8 cellular contexts compared by ENCODE assay signal in genomic region chr15:75448171-75448570, GRCh38. TPM values are rescaled to one million over a fixed set of nuclear protein-coding genes. Genes with fewer than 3 reads are reported as not detected.
DNase-seq lines count a peak whose midpoint lies in the region; ATAC-seq and TF ChIP-seq lines count a peak whose summit lies in the region.
"Not testable (repeated sequence)": the region's sequence is repeated elsewhere in the genome, so short reads cannot be mapped to it uniquely, and the experiment has no call there.

No MANE protein-coding gene starts in this region.

- H3K27me3 Mint-ChIP-seq in H9 (ENCODE audit: low read depth), result not testable (repeated sequence)

- not testable (repeated sequence) for H4K5ac ChIP-seq in H9 (ENCODE audit: insufficient read length, low read depth, low read length)

- not testable (repeated sequence) for H2AFZ ChIP-seq in H9 (ENCODE audit: low read length)

- peaks cover 11 to 18% (median 17%) of the 10 kb centered on the region in 3 experiments; a peak in 6 of 7 replicates for H3K36me3 Mint-ChIP-seq in H9 (ENCODE audit: insufficient read depth in 1 of 3, low read depth in 3 of 3)

- TF ChIP-seq CTCF in H9 (conservative IDR thresholded peaks at IDR 0.05); RWPE1 (conservative IDR thresholded peaks at IDR 0.05; ENCODE audit: low read depth); VCaP (conservative IDR thresholded peaks at IDR 0.05); lower lobe of right lung (IDR thresholded peaks at IDR 0.05); upper lobe of right lung (IDR thresholded peaks at IDR 0.05): not testable (repeated sequence)

- intact Hi-C loops in Right ventricle myocardium inferior (cut with DNase I); lower lobe of right lung (cut with DNase I); upper lobe of right lung (cut with DNase I): not testable (repeated sequence)

- 0 out of 7 replicates have a peak overlapping the region, but pooled peaks of 1 of the 3 experiments have one; percentile 28 for H3K27ac Mint-ChIP-seq in H9

- peaks cover 41% of the 10 kb centered on the region; the same call in 1 of the 2 replicates for H3K79me2 ChIP-seq in H9 (ENCODE audit: insufficient read depth, low read length)

- not testable (repeated sequence) for H3K4me1 ChIP-seq in H9 (ENCODE audit: insufficient read depth, low read length)
- peaks cover 25% of the 10 kb centered on the region for H3K4me1 ChIP-seq in lower lobe of right lung
- H3K4me1 ChIP-seq in upper lobe of right lung, result peaks cover 26% of the 10 kb centered on the region

- H3K23me2 ChIP-seq in H9 (ENCODE audit: insufficient read length, low read depth, low read length, poor library complexity, severe bottlenecking), result peaks cover 12% of the 10 kb centered on the region

- H3K23ac ChIP-seq in H9 (ENCODE audit: insufficient read length, low read depth, low read length), result not testable (repeated sequence)

- CTCF ChIA-PET in RWPE1 (lab: Yijun Ruan, JAX), result not testable (repeated sequence)

- H4K91ac ChIP-seq in H9 (ENCODE audit: insufficient read length, low read depth, low read length), result not testable (repeated sequence)

- not testable (repeated sequence) for H2AK5ac ChIP-seq in H9 (ENCODE audit: insufficient read length, low read length)

- not testable (repeated sequence) for H4K8ac ChIP-seq in H9 (replicated peaks; ENCODE audit: insufficient read length, low read depth, low read length)

- not testable (repeated sequence) for H3K4me2 ChIP-seq in H9 (ENCODE audit: insufficient read depth, insufficient read length, low read length)

- H3K4ac ChIP-seq in H9 (ENCODE audit: low read depth, low read length), result not testable (repeated sequence)

- H3K4me3 ChIP-seq in lower lobe of right lung, upper lobe of right lung: not testable (repeated sequence)

- H3K4me3 Mint-ChIP-seq in H9, result not testable (repeated sequence)

- H3K36me3 ChIP-seq in lower lobe of right lung, result peaks cover 20% of the 10 kb centered on the region
- H3K36me3 ChIP-seq in upper lobe of right lung, result not testable (repeated sequence)

- not testable (repeated sequence) for H3K79me1 ChIP-seq in H9 (ENCODE audit: insufficient read depth, low read depth, low read length, poor library complexity, severe bottlenecking)

- not testable (repeated sequence) for H3K9me3 ChIP-seq in H9 (ENCODE audit: control insufficient read depth, low read depth, low read length); lower lobe of right lung; upper lobe of right lung

- not testable (repeated sequence) for H2BK15ac ChIP-seq in H9 (ENCODE audit: low read depth, low read length)

- not testable (repeated sequence) for H2BK5ac ChIP-seq in H9 (ENCODE audit: insufficient read length, low read length)

- H2BK12ac ChIP-seq in H9 (ENCODE audit: insufficient read length, low read depth, low read length), result not testable (repeated sequence)

- H3K14ac ChIP-seq in H9 (ENCODE audit: insufficient read depth, low read length), result not testable (repeated sequence)

- not testable (repeated sequence) for H2BK120ac ChIP-seq in H9 (ENCODE audit: low read depth, low read length, poor library complexity, severe bottlenecking)

- POLR2A ChIA-PET in RWPE1 (lab: Yijun Ruan, JAX; ENCODE audit: low non-redundant PET), result not testable (repeated sequence)

- WGBS in H9 (ENCODE audit: extremely low coverage, insufficient read length, low lambda C conversion rate), result no CpG with 5 or more reads among the region's 13 CpGs

- H3K18ac ChIP-seq in H9 (ENCODE audit: insufficient read length, low read depth, low read length), result not testable (repeated sequence)

- ATAC-seq in Right ventricle myocardium inferior, lower lobe of right lung, upper lobe of right lung: not testable (repeated sequence)

- peaks cover 14 to 22% of the 10 kb centered on the region in 2 experiments for H3K4me1 Mint-ChIP-seq in H9

- DNase-seq in AML-193 (lab: John Stamatoyannopoulos, UW), result peak; percentile 26 to 31
- peak; percentile 38 for DNase-seq in H9
- peak; percentile 67 for DNase-seq in MV-4-11 (lab: John Stamatoyannopoulos, UW)
- not testable (repeated sequence) for DNase-seq in RWPE1 (ENCODE audit: low spot score)
- peak; percentile 71 for DNase-seq in Right ventricle myocardium inferior (ENCODE audit: missing footprints)
- peak; percentile 72 for DNase-seq in lower lobe of right lung
- peak; percentile 78 for DNase-seq in upper lobe of right lung

- H3K56ac ChIP-seq in H9 (ENCODE audit: insufficient read length, low read depth, low read length), result not testable (repeated sequence)

- not testable (repeated sequence) for H4K20me1 ChIP-seq in H9 (ENCODE audit: control insufficient read depth, insufficient read depth, insufficient read length)

- H2BK20ac ChIP-seq in H9 (ENCODE audit: low read depth, low read length, poor library complexity, severe bottlenecking), result not testable (repeated sequence)

- H3T11ph ChIP-seq in H9 (ENCODE audit: low read length), result not testable (repeated sequence)

- H3K27me3 ChIP-seq in H9 (ENCODE audit: insufficient read depth, low read length); lower lobe of right lung (ENCODE audit: low read depth); upper lobe of right lung: not testable (repeated sequence)

- not testable (repeated sequence) for H3K9ac ChIP-seq in H9 (ENCODE audit: extremely low read depth, insufficient read length, low read length)

- H3K9me3 Mint-ChIP-seq in H9, result not testable (repeated sequence)

- not testable (repeated sequence) for H3K27ac ChIP-seq in H9 (ENCODE audit: insufficient read length, low read depth, low read length); lower lobe of right lung; upper lobe of right lung
- H3K27ac ChIP-seq in RWPE1, result 0 out of 2 replicates have a peak overlapping the region, but pooled peaks have one; percentile 2
- H3K27ac ChIP-seq in VCaP, result peak overlapping the region; percentile 99

RNA-seq across cellular contexts. Expression of gene SIN3A, which starts 3.3 kb away (rescaled TPM):
- total RNA-seq in H9 (2021) (99.1 and 102 TPM in 2 replicates), Right ventricle myocardium inferior (24.5 TPM), lower lobe of right lung (51.6 TPM), upper lobe of right lung (56.0 TPM)
